In genomic region chr22:17120711-17121234, GRCh38 we compare ENCODE assay signal across 9 cellular contexts. TPM values are rescaled to one million over a fixed set of nuclear protein-coding genes. Genes with fewer than 3 reads are reported as not detected.
DNase-seq lines count a peak whose midpoint lies in the region; ATAC-seq and TF ChIP-seq lines count a peak whose summit lies in the region.
"Had no signal": no experiment of that assay in that cellular context is flagged by ENCODE, and none has a peak within 500 bp of the region (broad histone marks: within the 10 kb centered on the region; RNA-seq: fewer than 3 reads in every experiment).

No MANE protein-coding gene starts in this region.

- peaks cover 15% of the 10 kb centered on the region; the same call in 1 of the 2 replicates for H3F3A ChIP-seq in GM23338 (replicated peaks; ENCODE audit: low read depth)

- H3K4me1 ChIP-seq in GM23338 (ENCODE audit: insufficient read depth) (peaks cover 24% of the 10 kb centered on the region), tibial artery (peaks cover 0 to 18% (median 14%) of the 10 kb centered on the region in 4 donors)

- intact Hi-C loops in left colon (cut with DNase I, micrococcal nuclease) (no loop called here), tibial artery (cut with DNase I; ENCODE audit: low total_unique reads) (no loop called here)

- no peaks in the 10 kb centered on the region; the same call in 2 of the 3 replicates for H3K9me3 Mint-ChIP-seq in GM23338
- H3K9me3 Mint-ChIP-seq in immature natural killer cell = peaks cover 0 to 1% (median 0%) of the 10 kb centered on the region in 6 donors

- no peak; the same call in 2 of the 3 replicates for ATAC-seq in GM23338
- ATAC-seq in left colon = peak; percentile 8
- no peak for ATAC-seq in GM18502 (IDR thresholded peaks at IDR 0.05; ENCODE audit: poor library complexity, unreplicated experiment)
- ATAC-seq: HCT116 had no signal

- H3K36me3 Mint-ChIP-seq in GM23338 (ENCODE audit: low read depth) (no peaks in the 10 kb centered on the region), immature natural killer cell (no peaks in the 10 kb centered on the region)

- H3K4me3 ChIP-seq in GM23338 (peak overlapping the region; percentile 75), tibial artery (peak overlapping the region; percentile 48 to 59)

- H3K27me3 ChIP-seq in GM23338 (ENCODE audit: insufficient read depth) = peaks cover 10% of the 10 kb centered on the region; the same call in 1 of the 2 replicates
- peaks cover 0 to 50% of the 10 kb centered on the region in 2 donors for H3K27me3 ChIP-seq in tibial artery

- TF ChIP-seq CTCF in GM23338 (conservative IDR thresholded peaks at IDR 0.05; ENCODE audit: low read depth in 2 of 2) (no peak), tibial artery (IDR thresholded peaks at IDR 0.05) (no peak)

- peak overlapping the region; percentile 63; the same call in 1 of the 2 replicates for H2AFZ ChIP-seq in GM23338

- no peaks in the 10 kb centered on the region for H3K9me3 ChIP-seq in tibial artery

- H3K27me3 Mint-ChIP-seq in GM23338 (ENCODE audit: insufficient read depth, low read depth, poor library complexity) = peaks cover 18% of the 10 kb centered on the region
- H3K27me3 Mint-ChIP-seq in immature natural killer cell (ENCODE audit: low read depth in 3 of 3) = peaks cover 7 to 19% (median 16%) of the 10 kb centered on the region in 3 donors

- H3K4me1 Mint-ChIP-seq in GM23338 = peaks cover 30% of the 10 kb centered on the region
- H3K4me1 Mint-ChIP-seq in immature natural killer cell = peaks cover 33 to 43% of the 10 kb centered on the region in 2 donors

- peak overlapping the region; percentile 84 for H3K4me2 ChIP-seq in GM23338

- no peaks in the 10 kb centered on the region for H3K9me2 ChIP-seq in GM23338 (ENCODE audit: insufficient read depth)

- H4K20me1 ChIP-seq in GM23338 (replicated peaks; ENCODE audit: insufficient read depth) = 0 out of 2 replicates have a peak, but pooled peaks cover 3% of the 10 kb centered on the region

- no peak overlapping the region for H3K27ac ChIP-seq in GM23338 (ENCODE audit: low read depth)
- no peak overlapping the region for H3K27ac ChIP-seq in tibial artery

- DNase-seq in ACHN = peak; percentile 17
- DNase-seq in GM23338 (ENCODE audit: low spot score) = peak; percentile 39
- DNase-seq in activated naive CD4-positive, alpha-beta T cell treated with anti-CD3 and anti-CD28 coated beads, Interleukin-2, amount 50 U/mL, for 16 hours = peak; percentile 42
- no peak for DNase-seq in left colon
- no peak for DNase-seq in tibial artery
- no peak for DNase-seq in immature natural killer cell
- DNase-seq in SKM-1 (lab: John Stamatoyannopoulos, UW; ENCODE audit: unreplicated experiment) = no peak

- H3K27ac Mint-ChIP-seq in GM23338 (no peak overlapping the region), immature natural killer cell (no peak overlapping the region)

- no peaks in the 10 kb centered on the region for H3K36me3 ChIP-seq in GM23338 (ENCODE audit: insufficient read depth)
- H3K36me3 ChIP-seq in tibial artery = no peaks in the 10 kb centered on the region

- in situ Hi-C loops in ACHN (cut with HindIII; ENCODE audit: low pct_ligation_motif_present, low pct_unique_long_range_greater_than_20kb, low sequenced_read_pairs) = no loop called here

- H3K79me2 ChIP-seq in GM23338 (replicated peaks; ENCODE audit: insufficient read depth) = no peaks in the 10 kb centered on the region

- H3K4me3 Mint-ChIP-seq in GM23338 (peak overlapping the region; percentile 82; the same call in 2 of the 3 replicates), immature natural killer cell (no peak overlapping the region)

TF ChIP-seq in GM23338, 12 proteins besides CTCF, POLR2A, EP300 and RAD21 (continues in another document):
- TF ChIP-seq POLR2AphosphoS5 (IDR thresholded peaks at IDR 0.05; ENCODE audit: low read depth) = no peak
- no peak for TF ChIP-seq ZNF114 (CRISPR knock-in tag; IDR thresholded peaks at IDR 0.05)
- no peak for TF ChIP-seq REST (IDR thresholded peaks at IDR 0.05; ENCODE audit: unreplicated experiment)
- TF ChIP-seq ETS1 (IDR thresholded peaks at IDR 0.05) = no peak
- TF ChIP-seq EZH2phosphoT487 (IDR thresholded peaks at IDR 0.05; ENCODE audit: unreplicated experiment) = no peak
- no peak for TF ChIP-seq CREB1 (CRISPR knock-in tag; IDR thresholded peaks at IDR 0.05; ENCODE audit: low read depth)
- no peak for TF ChIP-seq NANOG (IDR thresholded peaks at IDR 0.05; ENCODE audit: borderline replicate concordance)

RNA-seq across cellular contexts. Expression of gene TMEM121B, which starts 0.4 kb away (rescaled TPM):
- 6.4 and 7.2 TPM in 2 replicates for total RNA-seq in GM23338 (2014; rRNA removed; shearing (Covaris generic))
- 2.0 and 2.4 TPM in 2 replicates for polyA plus RNA-seq in GM23338 (2016; fragmentation: Nextera tagmentation; extraction: Ambion mirVana)
- under 1 TPM; 0.15 to 0.42 TPM for total RNA-seq in left colon
- polyA plus RNA-seq in immature natural killer cell = not detected

RNA-seq across cellular contexts. Expression of gene IL17RA, which starts 36.0 kb away (rescaled TPM):
- total RNA-seq in GM23338 (2014; rRNA removed; shearing (Covaris generic)) = 9.6 and 11.9 TPM in 2 replicates
- polyA plus RNA-seq in GM23338 (2016; fragmentation: Nextera tagmentation; extraction: Ambion mirVana) (3.2 TPM in 2 replicates), immature natural killer cell (10 to 100 TPM; 12.8 to 21.0 (median 14.6) TPM)
- total RNA-seq in left colon = 10 to 100 TPM; 15.7 to 18.5 TPM

RNA-seq across cellular contexts. Expression of gene HDHD5, which starts 38.3 kb away (rescaled TPM):
- 102 and 116 TPM in 2 replicates for total RNA-seq in GM23338 (2014; rRNA removed; shearing (Covaris generic))
- 54.9 and 70.0 TPM in 2 replicates for polyA plus RNA-seq in GM23338 (2016; fragmentation: Nextera tagmentation; extraction: Ambion mirVana)
- total RNA-seq in left colon = 10 to 100 TPM; 29.0 to 41.8 TPM
- 10 to 100 TPM; 47.0 to 67.7 (median 47.3) TPM for polyA plus RNA-seq in immature natural killer cell

Comparison
In these comparisons a context has a peak if more than half of its experiments do, and no peak if none do; other contexts are left out.
1. DNase-seq: peak in ACHN (single experiment), GM23338 (single experiment) and activated naive CD4-positive, alpha-beta T cell treated with anti-CD3 and anti-CD28 coated beads, Interleukin-2, amount 50 U/mL, for 16 hours (single experiment); none in left colon (0 of 2), tibial artery (0 of 2), immature natural killer cell (0 of 3) and SKM-1 (single experiment).